ENCODE assay signal across 22 cellular contexts in the genomic region with DNA sequence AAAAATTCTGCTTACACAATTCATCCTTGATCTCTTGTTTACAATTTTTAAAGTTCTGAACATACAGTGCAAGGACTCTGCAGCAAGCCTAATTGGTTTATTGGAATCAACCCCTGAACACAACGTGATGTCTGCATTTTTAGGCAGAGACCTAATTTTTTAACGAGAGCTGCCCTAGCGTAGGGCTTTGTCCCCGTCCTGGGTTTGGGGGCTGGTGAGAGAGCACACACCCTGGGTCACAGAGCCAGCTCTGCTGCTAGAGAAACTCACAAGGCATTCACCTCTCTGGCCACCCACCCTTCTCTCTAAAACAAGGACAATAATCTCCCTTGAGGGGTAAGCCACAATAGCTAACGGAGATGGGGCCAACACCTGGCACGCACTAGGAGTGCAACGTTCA. TPM values are rescaled to one million over a fixed set of nuclear protein-coding genes. Genes with fewer than 3 reads are reported as not detected.
A peak's percentile ranks its signal among the peaks of the same experiment; 100 is the strongest.
DNase-seq lines count a peak whose midpoint lies in the region; ATAC-seq and TF ChIP-seq lines count a peak whose summit lies in the region.
"Had no signal": no experiment of that assay in that cellular context is flagged by ENCODE, and none has a peak within 500 bp of the region (broad histone marks: within the 10 kb centered on the region; RNA-seq: fewer than 3 reads in every experiment).

No MANE protein-coding gene starts in this region.

- ATAC-seq in left ventricle myocardium superior (peak; percentile 7), gastrocnemius medialis (peak; percentile 43 to 54)
- ATAC-seq: A549, right lobe of liver had no signal

- H3K36me3 ChIP-seq in gastrocnemius medialis, result no peaks in the 10 kb centered on the region
- H3K36me3 ChIP-seq: right lobe of liver had no signal

- H3K9me3 ChIP-seq in gastrocnemius medialis, result no peaks in the 10 kb centered on the region
- H3K9me3 ChIP-seq: A549, heart right ventricle, right lobe of liver had no signal

- no peak for TF ChIP-seq CTCF in gastrocnemius medialis (IDR thresholded peaks at IDR 0.05 in 4 of 5, conservative IDR thresholded peaks at IDR 0.05 in 1 of 5)
- no peak for TF ChIP-seq CTCF in GM13976 (IDR thresholded peaks at IDR 0.05; ENCODE audit: borderline replicate concordance, control extremely low read depth, extremely low read depth, insufficient read depth, missing control alignments)

- H3K4me3 ChIP-seq in gastrocnemius medialis, result no peak overlapping the region
- H3K4me3 ChIP-seq: A549, heart right ventricle, right lobe of liver had no signal

- intact Hi-C loops in left ventricle myocardium superior (cut with micrococcal nuclease) (no loop called here), cardiac septum (cut with DNase I) (no loop called here), gastrocnemius medialis (cut with DNase I; ENCODE audit: low total_unique reads) (no loop called here)

- in situ Hi-C loops in gastrocnemius medialis (cut with MboI; ENCODE audit: low sequenced_read_pairs in 4 of 4) (no loop called here), GM13976 (cut with MboI; ENCODE audit: low sequenced_read_pairs, unreplicated experiment) (no loop called here)

- peak overlapping the region in 3 of 4 donors; percentile 64 to 69 (median 66) for H3K27ac ChIP-seq in gastrocnemius medialis
- H3K27ac ChIP-seq: A549, C4-2B, right lobe of liver had no signal

- DNase-seq in left ventricle myocardium superior, result no peak
- DNase-seq in cardiac septum (ENCODE audit: low spot score), result no peak
- peak; percentile 76 for DNase-seq in iris pigment epithelial cell (ENCODE audit: low read depth)
- no peak for DNase-seq in gastrocnemius medialis
- no peak for DNase-seq in 8988T
- DNase-seq in GM13976 (ENCODE audit: low spot score), result no peak
- DNase-seq in SKM-1 treated with dmso at 0.1 percent for 144 hours (lab: John Stamatoyannopoulos, UW; ENCODE audit: unreplicated experiment), result no peak
- DNase-seq in NCI-H1417 treated with DMSO at 0.1 percent for 48 hours (lab: John Stamatoyannopoulos, UW), result no peak
- DNase-seq: activated CD4-positive, alpha-beta T cell treated with anti-CD3 and anti-CD28 coated beads, Interleukin-2, amount 10 ng/mL, durations not matched to agents 7 days and 5 days; activated CD8-positive, alpha-beta memory T cell treated with anti-CD3 and anti-CD28 coated beads, Interleukin-2, amount 50 U/mL, for 48 hours; activated gamma-delta T cell treated with Interleukin-2 at 50 U/mL for 16 hours; erythroblast; GDM1; heart right ventricle; islet precursor cell; midbrain; NCI-H187 treated with DMSO at 0.1 percent for 48 hours; NCI-H446; right lobe of liver; SW 1271 had no signal

- TF ChIP-seq POLR2A in gastrocnemius medialis (IDR thresholded peaks at IDR 0.05), result no peak

- no peaks in the 10 kb centered on the region for H3K27me3 ChIP-seq in gastrocnemius medialis
- H3K27me3 ChIP-seq: heart right ventricle, right lobe of liver had no signal

- peaks cover 0 to 12% of the 10 kb centered on the region in 2 donors for H3K4me1 ChIP-seq in gastrocnemius medialis

RNA-seq across cellular contexts. Expression of a gene that starts 28.2 kb away (rescaled TPM):
- 5.0 TPM for total RNA-seq in left ventricle myocardium superior
- total RNA-seq in cardiac septum, result 5.1 TPM
- 10 to 100 TPM in 1 of 4 donors, 1 to 10 TPM in 3; 2.7 to 10.2 (median 4.2) TPM for total RNA-seq in gastrocnemius medialis
